Comparison of ENCODE assay signal across 17 cellular contexts in the genomic region with DNA sequence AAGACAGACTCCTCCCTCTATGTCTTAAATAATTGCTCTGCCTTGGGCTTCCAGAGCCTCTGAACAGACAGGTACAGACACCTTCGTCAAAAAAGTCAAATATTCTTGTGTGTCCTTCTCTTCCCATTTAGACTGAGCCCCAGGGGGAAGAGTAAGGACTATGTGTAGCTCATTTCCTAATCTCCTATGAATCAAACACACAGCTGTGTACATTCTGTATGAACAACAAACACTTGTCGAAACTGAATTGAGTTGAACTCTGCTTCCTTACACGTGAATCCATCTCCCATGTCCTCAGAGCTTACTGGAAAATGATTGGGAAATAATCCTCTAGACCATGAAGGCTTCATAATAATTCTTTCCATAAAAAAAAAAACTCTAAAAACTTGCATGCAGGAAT.
DNase-seq lines count a peak whose midpoint lies in the region; ATAC-seq, FAIRE-seq and TF ChIP-seq lines count a peak whose summit lies in the region.
"Had no signal": no experiment of that assay in that cellular context is flagged by ENCODE, and none has a peak within 500 bp of the region (broad histone marks: within the 10 kb centered on the region; RNA-seq: fewer than 3 reads in every experiment).

No MANE protein-coding gene starts in this region.

- no peaks in the 10 kb centered on the region for H3K4me1 Mint-ChIP-seq in activated T-helper 2 cell treated with anti-CD3 and anti-CD28 coated beads, Interferon-gamma antibody, Interleukin-2, Interleukin-4, amounts not matched to agents 10 μg/mL and 5 μg/mL and 100 μg/mL, durations not matched to agents 14 hours and 24 hours and 36 hours (ENCODE audit: low read depth)

- no peak overlapping the region for H3K4me3 Mint-ChIP-seq in activated T-helper 2 cell treated with anti-CD3 and anti-CD28 coated beads, Interferon-gamma antibody, Interleukin-2, Interleukin-4, amounts not matched to agents 10 μg/mL and 5 μg/mL and 100 μg/mL, durations not matched to agents 14 hours and 24 hours and 36 hours (ENCODE audit: low read depth)
- H3K4me3 Mint-ChIP-seq: CD4-positive, alpha-beta T cell had no signal

- intact Hi-C loops in HepG2 (cut with micrococcal nuclease; ENCODE audit: unreplicated experiment) = no loop called here
- intact Hi-C loops in activated T-helper 2 cell treated with anti-CD3 and anti-CD28 coated beads, Interferon-gamma antibody, Interleukin-2, Interleukin-4, amounts not matched to agents 10 μg/mL and 5 μg/mL and 100 μg/mL, durations not matched to agents 14 hours and 24 hours and 36 hours (cut with micrococcal nuclease) = no loop called here

- H3K27me3 ChIP-seq in HepG2 (ENCODE audit: control insufficient read depth in 1 of 2, insufficient read depth in 2 of 2, low read length in 2 of 2) (no peaks in the 10 kb centered on the region; a peak in 1 of 5 replicates), HAP-1 (ENCODE audit: low read depth) (no peaks in the 10 kb centered on the region)
- H3K27me3 ChIP-seq: SJSA1 had no signal

- peaks cover 1% of the 10 kb centered on the region for H3K9me3 Mint-ChIP-seq in activated T-helper 2 cell treated with anti-CD3 and anti-CD28 coated beads, Interferon-gamma antibody, Interleukin-2, Interleukin-4, amounts not matched to agents 10 μg/mL and 5 μg/mL and 100 μg/mL, durations not matched to agents 14 hours and 24 hours and 36 hours

- WGBS in HepG2 (ENCODE audit: low lambda C conversion rate) = 0% methylated on average over 3 of the region's 3 CpGs

- CTCF ChIA-PET in HepG2 (lab: Yijun Ruan, JAX; ENCODE audit: low intra/inter-chr PET ratio, low total read pairs) = no interaction called here

- H3K9ac ChIP-seq in HepG2 (ENCODE audit: insufficient read depth, low read depth, low read length) = no peak overlapping the region

- no peaks in the 10 kb centered on the region for H3K36me3 Mint-ChIP-seq in activated T-helper 2 cell treated with anti-CD3 and anti-CD28 coated beads, Interferon-gamma antibody, Interleukin-2, Interleukin-4, amounts not matched to agents 10 μg/mL and 5 μg/mL and 100 μg/mL, durations not matched to agents 14 hours and 24 hours and 36 hours (ENCODE audit: low read depth)

- peak; percentile 88 for ATAC-seq in esophagus mucosa
- ATAC-seq in HepG2 = no peak
- ATAC-seq in HG03045 (IDR thresholded peaks at IDR 0.05; ENCODE audit: unreplicated experiment) = no peak

- BruUV-seq in HepG2 (replicated peaks; lab: Mats Ljungman, UMichigan) = no TSS peak

- FAIRE-seq in HepG2 (lab: Jason Lieb, UNC) = no peak

- TF ChIP-seq POLR2A in HepG2 (IDR thresholded peaks at IDR 0.05; ENCODE audit: insufficient read depth in 1 of 2, low read depth in 2 of 2, low read length in 2 of 2) = no peak

- no peak for TF ChIP-seq RAD21 in HepG2 (CRISPR knock-in tag; IDR thresholded peaks at IDR 0.05)

- H4K20me1 ChIP-seq in HepG2 (ENCODE audit: insufficient read depth, low read length) = no peaks in the 10 kb centered on the region

- H3K79me2 ChIP-seq in HepG2 (ENCODE audit: insufficient read depth, low read length) = no peaks in the 10 kb centered on the region

- H3K36me3 ChIP-seq in HepG2 (replicated peaks in 1 of 2; ENCODE audit: control insufficient read depth in 1 of 2, insufficient read depth in 2 of 2, low read length in 2 of 2) = no peaks in the 10 kb centered on the region
- no peaks in the 10 kb centered on the region for H3K36me3 ChIP-seq in HAP-1 (replicated peaks)
- H3K36me3 ChIP-seq: SJSA1 had no signal

- H3K27ac ChIP-seq in HepG2 (ENCODE audit: extremely low read length, insufficient read depth, low read length) = no peak overlapping the region
- H3K27ac ChIP-seq: SJSA1 had no signal

- H3K9me3 ChIP-seq in HepG2 (ENCODE audit: low read length) = no peaks in the 10 kb centered on the region
- H3K9me3 ChIP-seq in HAP-1 = no peaks in the 10 kb centered on the region
- H3K9me3 ChIP-seq: SJSA1 had no signal

- POLR2A ChIA-PET in HepG2 (lab: Yijun Ruan, JAX) = no interaction called here

- in situ Hi-C loops in HepG2 (cut with HindIII; ENCODE audit: extremely low pct_ligation_motif_present, low pct_unique_long_range_greater_than_20kb) = no loop called here
- in situ Hi-C loops in HAP-1 (cut with MboI; ENCODE audit: low sequenced_read_pairs) = loop anchor here (25.0 kb wide), 3 partner anchors 439 to 764 kb away; a partner anchor contains a TSS

- H3K4me1 ChIP-seq in HepG2 (ENCODE audit: insufficient read depth, low read length) (no peaks in the 10 kb centered on the region), HAP-1 (no peaks in the 10 kb centered on the region)
- H3K4me1 ChIP-seq: SJSA1 had no signal

- peaks cover 8% of the 10 kb centered on the region for H3K27me3 Mint-ChIP-seq in activated T-helper 2 cell treated with anti-CD3 and anti-CD28 coated beads, Interferon-gamma antibody, Interleukin-2, Interleukin-4, amounts not matched to agents 10 μg/mL and 5 μg/mL and 100 μg/mL, durations not matched to agents 14 hours and 24 hours and 36 hours (ENCODE audit: low read depth)

- H2AFZ ChIP-seq in HepG2 (ENCODE audit: low read length) = no peak overlapping the region

- H3K4me3 ChIP-seq in HepG2 (replicated peaks in 1 of 3; ENCODE audit: insufficient read depth in 1 of 3, low read depth in 2 of 3, low read length in 3 of 3) = no peak overlapping the region
- H3K4me3 ChIP-seq in HAP-1 = no peak overlapping the region
- H3K4me3 ChIP-seq: SJSA1 had no signal

- H3K27ac Mint-ChIP-seq in activated T-helper 2 cell treated with anti-CD3 and anti-CD28 coated beads, Interferon-gamma antibody, Interleukin-2, Interleukin-4, amounts not matched to agents 10 μg/mL and 5 μg/mL and 100 μg/mL, durations not matched to agents 14 hours and 24 hours and 36 hours = no peak overlapping the region
- H3K27ac Mint-ChIP-seq: CD4-positive, alpha-beta T cell had no signal

- no peak for TF ChIP-seq CTCF in HepG2 (CRISPR knock-in tag; IDR thresholded peaks at IDR 0.05)

- H3K4me2 ChIP-seq in HepG2 (ENCODE audit: low read depth, low read length) = no peak overlapping the region

- DNase-seq in DMS53 (lab: John Stamatoyannopoulos, UW) = peak; percentile 75
- peak; percentile 53 for DNase-seq in amniotic epithelial cell (ENCODE audit: low read depth)
- DNase-seq in HepG2 (ENCODE audit: low spot score) = no peak
- DNase-seq in activated T-helper 2 cell treated with anti-CD3 and anti-CD28 coated beads, Interferon-gamma antibody, Interleukin-2, Interleukin-4, amounts not matched to agents 10 μg/mL and 5 μg/mL and 100 μg/mL, durations not matched to agents 14 hours and 24 hours and 36 hours (ENCODE audit: low spot score) = no peak
- DNase-seq in HAP-1 (ENCODE audit: low spot score in 2 of 2) = no peak
- DNase-seq in hepatic stellate cell (ENCODE audit: low spot score) = no peak
- DNase-seq: AML-193; Calu3; CD4-positive, alpha-beta T cell; GF-D8; NCI-H146; NCI-H2081 treated with DMSO at 0.1 percent for 48 hours; NCI-H524; RPMI8226 had no signal

- TF ChIP-seq EP300 in HepG2 (IDR thresholded peaks at IDR 0.05; ENCODE audit: low read depth in 2 of 2, low read length in 2 of 2) = no peak
- TF ChIP-seq EP300 in HepG2 (CRISPR knock-in tag; IDR thresholded peaks at IDR 0.05; ENCODE audit: borderline replicate concordance) = no peak

TF ChIP-seq in HepG2, 621 proteins besides CTCF, POLR2A, EP300 and RAD21:
- TF ChIP-seq ZNF569 (CRISPR knock-in tag; IDR thresholded peaks at IDR 0.05; ENCODE audit: borderline replicate concordance) = no peak
- TF ChIP-seq BHLHE40 (IDR thresholded peaks at IDR 0.05; ENCODE audit: low read length) = peak; percentile 62; the same call in 1 of the 2 replicates

Comparison
In these comparisons a context has a peak if more than half of its experiments do, and no peak if none do; other contexts are left out.
1. DNase-seq: peak in DMS53 (single experiment) and amniotic epithelial cell (single experiment); none in HepG2 (single experiment), activated T-helper 2 cell treated with anti-CD3 and anti-CD28 coated beads, Interferon-gamma antibody, Interleukin-2, Interleukin-4, amounts not matched to agents 10 μg/mL and 5 μg/mL and 100 μg/mL, durations not matched to agents 14 hours and 24 hours and 36 hours (single experiment), HAP-1 (0 of 2) and hepatic stellate cell (single experiment).